ENCODE assay signal across 8 cellular contexts in the genomic region with DNA sequence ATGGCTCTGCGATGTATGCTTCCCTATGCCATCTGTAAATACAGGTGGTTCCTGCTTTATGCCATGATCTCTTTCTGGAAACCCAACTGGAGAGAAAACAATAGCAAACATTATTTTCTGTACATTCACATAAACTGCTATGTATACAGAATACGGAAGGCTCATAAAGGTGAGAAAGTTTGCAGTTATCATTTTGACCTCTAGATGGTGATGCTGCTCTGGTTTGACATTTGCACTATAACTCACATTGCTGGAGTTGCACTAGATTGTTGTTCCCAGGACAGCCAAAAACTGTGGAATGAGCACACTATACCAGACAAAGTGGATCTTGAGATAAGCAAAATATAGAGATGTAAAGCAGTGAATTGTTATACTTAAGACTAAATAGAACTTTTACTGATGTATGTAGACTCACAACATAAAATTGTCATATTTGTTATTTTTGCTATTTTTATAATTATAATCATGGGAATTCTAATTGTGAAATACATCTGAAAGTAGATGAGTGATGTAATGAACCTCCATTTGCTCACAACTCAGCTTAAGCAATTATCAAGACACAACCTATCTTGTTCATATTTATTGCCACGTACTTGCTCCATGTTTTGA.
DNase-seq lines count a peak whose midpoint lies in the region; ATAC-seq and FAIRE-seq lines count a peak whose summit lies in the region.

No MANE protein-coding gene starts in this region.

- intact Hi-C loops in left colon (cut with DNase I, micrococcal nuclease) = no loop called here

- DNase-seq in NCI-H2081 treated with DMSO at 0.1 percent for 48 hours (lab: John Stamatoyannopoulos, UW) = peak; percentile 44
- peak; percentile 65 for DNase-seq in astrocyte of the hippocampus (ENCODE audit: low read depth, low spot score)
- no peak for DNase-seq in left colon
- DNase-seq in NOMO-1 treated with DMSO at 0.1 percent for 48 hours (lab: John Stamatoyannopoulos, UW; ENCODE audit: unreplicated experiment) = no peak
- DNase-seq in AG08395 (ENCODE audit: low spot score) = no peak

- peak; percentile 91 for ATAC-seq in GM18508 (IDR thresholded peaks at IDR 0.05; ENCODE audit: insufficient read depth, unreplicated experiment)
- peak; percentile 87 for ATAC-seq in HG02938 (IDR thresholded peaks at IDR 0.05; ENCODE audit: unreplicated experiment)
- ATAC-seq in left colon = peak; percentile 44

- FAIRE-seq in A204.1 (lab: Jason Lieb, UNC) = peak; percentile 79

Comparison
In these comparisons a context has a peak if more than half of its experiments do, and no peak if none do; other contexts are left out.
1. DNase-seq: peak in NCI-H2081 treated with DMSO at 0.1 percent for 48 hours (single experiment) and astrocyte of the hippocampus (single experiment); none in left colon (0 of 2), NOMO-1 treated with DMSO at 0.1 percent for 48 hours (single experiment) and AG08395 (single experiment).
2. Peak in every context shown above with its lines, with median percentiles within 50 percentile points of each other: ATAC-seq.